Comparison of ENCODE assay signal across 15 cellular contexts in the genomic region with DNA sequence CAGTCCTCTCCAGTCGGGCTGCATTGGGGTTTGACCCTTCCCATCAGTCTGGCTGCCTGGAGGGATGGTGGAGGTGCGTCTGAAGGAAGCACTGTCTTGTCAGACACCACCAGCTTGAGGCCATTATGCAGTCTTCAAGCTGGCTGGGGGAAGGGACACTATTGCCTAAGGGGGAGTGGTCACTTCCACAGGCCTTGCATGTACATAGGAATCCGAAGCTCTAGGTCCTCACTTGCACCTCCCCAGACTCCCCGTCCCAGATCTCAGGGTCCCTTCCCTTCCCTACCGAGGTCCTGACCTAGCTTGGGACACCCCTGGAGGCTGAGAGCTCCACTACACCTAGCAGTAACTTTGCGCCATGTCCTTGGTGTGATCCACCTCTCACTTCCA. TPM values are rescaled to one million over a fixed set of nuclear protein-coding genes. Genes with fewer than 3 reads are reported as not detected.
DNase-seq lines count a peak whose midpoint lies in the region; FAIRE-seq and TF ChIP-seq lines count a peak whose summit lies in the region.
"Had no signal": no experiment of that assay in that cellular context is flagged by ENCODE, and none has a peak within 500 bp of the region (broad histone marks: within the 10 kb centered on the region; RNA-seq: fewer than 3 reads in every experiment).

No MANE protein-coding gene starts in this region.

- TF ChIP-seq CTCF in OCI-LY1 (IDR thresholded peaks at IDR 0.05; ENCODE audit: low read length) (peak; percentile 10; the same call in 1 of the 2 replicates), suprapubic skin (IDR thresholded peaks at IDR 0.05) (no peak)

- H3K4me3 ChIP-seq in OCI-LY1 (ENCODE audit: low read depth, low read length, poor library complexity, severe bottlenecking) (no peak overlapping the region), suprapubic skin (no peak overlapping the region)
- H3K4me3 ChIP-seq: GM12878 had no signal

- peak; percentile 26 for DNase-seq in activated CD8-positive, alpha-beta memory T cell treated with anti-CD3 and anti-CD28 coated beads, Interleukin-2, amount 50 U/mL, for 48 hours
- DNase-seq in activated CD8-positive, alpha-beta memory T cell treated with anti-CD3 and anti-CD28 coated beads for 24 hours: no peak
- DNase-seq in suprapubic skin (ENCODE audit: low spot score in 2 of 2) (peak; percentile 41 to 57), NCI-H345 treated with DMSO at 0.1 percent for 48 hours (lab: John Stamatoyannopoulos, UW; ENCODE audit: unreplicated experiment) (no peak), globus pallidus (ENCODE audit: low spot score) (no peak), GM19239 (ENCODE audit: insufficient read length, low spot score) (no peak)
- DNase-seq: activated CD4-positive, alpha-beta T cell treated with anti-CD3 and anti-CD28 coated beads for 48 hours; foreskin fibroblast; NCI-H1436 treated with DMSO at 0.1 percent for 48 hours; NCI-H226; stimulated activated CD4-positive, alpha-beta T cell treated with anti-CD3 and anti-CD28 coated beads, Interleukin-12 subunit alpha, Interleukin-12 subunit beta, amount 100 ng/mL, for 4 hours; T1000 had no signal

- WGBS in suprapubic skin: 88% methylated on average over 6 of the region's 6 CpGs

- TF ChIP-seq EP300 in suprapubic skin (IDR thresholded peaks at IDR 0.05): no peak

- no peaks in the 10 kb centered on the region for H3F3A ChIP-seq in OCI-LY1 (ENCODE audit: insufficient read depth, low read length)

- FAIRE-seq in GM19239 (lab: Jason Lieb, UNC): no peak
- FAIRE-seq: GM12878 had no signal

- H3K9me2 ChIP-seq in OCI-LY1 (ENCODE audit: low read depth, low read length): no peaks in the 10 kb centered on the region

- no peaks in the 10 kb centered on the region for H3K79me2 ChIP-seq in OCI-LY1 (ENCODE audit: insufficient read depth, low read length)

- no peak overlapping the region for H3K4me2 ChIP-seq in OCI-LY1 (ENCODE audit: low read length)

- H3K27ac ChIP-seq in OCI-LY1 (ENCODE audit: low read depth, low read length, poor library complexity, severe bottlenecking) (no peak overlapping the region), layer of hippocampus (ENCODE audit: low read depth, low read length) (peak overlapping the region; percentile 96), suprapubic skin (no peak overlapping the region)

- H3K36me3 ChIP-seq in OCI-LY1 (ENCODE audit: insufficient read depth, low read length) (no peaks in the 10 kb centered on the region), suprapubic skin (no peaks in the 10 kb centered on the region)

- peaks cover 27% of the 10 kb centered on the region for H3K4me1 ChIP-seq in OCI-LY1 (ENCODE audit: insufficient read depth, low read length, severe bottlenecking)
- peaks cover 18% of the 10 kb centered on the region for H3K4me1 ChIP-seq in suprapubic skin

- H3K27me3 ChIP-seq in OCI-LY1 (ENCODE audit: insufficient read depth, low read length) (no peaks in the 10 kb centered on the region), layer of hippocampus (ENCODE audit: control insufficient read depth, insufficient read depth, low read length) (no peaks in the 10 kb centered on the region), suprapubic skin (no peaks in the 10 kb centered on the region)

- H3K9me3 ChIP-seq in OCI-LY1 (ENCODE audit: low read length) (no peaks in the 10 kb centered on the region), suprapubic skin (no peaks in the 10 kb centered on the region)

- no peak overlapping the region for H3K9ac ChIP-seq in OCI-LY1 (ENCODE audit: low read length)

- no peak overlapping the region for H2AFZ ChIP-seq in OCI-LY1 (ENCODE audit: low read length)

- TF ChIP-seq POLR2A in suprapubic skin (IDR thresholded peaks at IDR 0.05): no peak

- no peaks in the 10 kb centered on the region for H4K20me1 ChIP-seq in OCI-LY1 (ENCODE audit: insufficient read depth, low read length)

RNA-seq across cellular contexts. Expression of a gene that starts 48.6 kb away (rescaled TPM):
- 100 to 1,000 TPM; 141 to 162 (median 145) TPM for total RNA-seq in suprapubic skin

Comparison
In these comparisons a context has a peak if more than half of its experiments do, and no peak if none do; other contexts are left out.
1. DNase-seq: peak in activated CD8-positive, alpha-beta memory T cell treated with anti-CD3 and anti-CD28 coated beads, Interleukin-2, amount 50 U/mL, for 48 hours (single experiment) and suprapubic skin (2 of 2); none in activated CD8-positive, alpha-beta memory T cell treated with anti-CD3 and anti-CD28 coated beads for 24 hours (single experiment), NCI-H345 treated with DMSO at 0.1 percent for 48 hours (single experiment), globus pallidus (single experiment) and GM19239 (single experiment).